In genomic region chr12:4054643-4055042, GRCh38 we compare ENCODE assay signal across 6 cellular contexts.
"Had no signal": no experiment of that assay in that cellular context is flagged by ENCODE, and none has a peak within 500 bp of the region (broad histone marks: within the 10 kb centered on the region; RNA-seq: fewer than 3 reads in every experiment).

No MANE protein-coding gene starts in this region.

- DNase-seq: H9, HCEC 1CT, IMR-90 had no signal

- H3K4me3 ChIP-seq: GM23338, K562 had no signal

- H3K27ac ChIP-seq: HL-60 had no signal

- H3K4me2 ChIP-seq: GM23338 had no signal

- H2AFZ ChIP-seq: GM23338 had no signal

- ATAC-seq: GM23338, K562 had no signal
